9 cellular contexts compared by ENCODE assay signal in the genomic region with DNA sequence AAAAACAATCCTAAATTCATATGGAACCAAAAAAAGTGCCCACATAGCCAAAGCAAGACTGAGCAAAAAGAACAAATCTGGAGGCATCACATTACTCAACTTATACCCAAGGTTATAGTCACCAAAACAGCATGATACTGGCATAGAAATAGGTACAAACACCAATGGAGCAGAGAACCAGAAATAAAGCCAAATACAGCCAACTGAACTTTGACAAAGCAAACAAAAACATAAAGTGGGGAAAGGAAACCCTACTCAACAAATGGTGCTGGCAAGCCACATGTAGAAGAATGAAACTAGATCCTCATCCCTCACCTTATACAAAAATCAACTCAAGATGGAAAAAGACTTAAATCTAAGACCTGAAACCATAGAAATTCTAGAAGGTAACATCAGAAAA. TPM values are rescaled to one million over a fixed set of nuclear protein-coding genes. Genes with fewer than 3 reads are reported as not detected.
"Had no signal": no experiment of that assay in that cellular context is flagged by ENCODE, and none has a peak within 500 bp of the region (broad histone marks: within the 10 kb centered on the region; RNA-seq: fewer than 3 reads in every experiment).

No MANE protein-coding gene starts in this region.

- H3K4me3 Mint-ChIP-seq: IgD-negative memory B cell had no signal

- DNase-seq: IMR-90, KBM-7, KG1 had no signal

- H3K27ac ChIP-seq: HL-60 had no signal

- H3K4me3 ChIP-seq: K562 had no signal

- FAIRE-seq: HTR-8/SVneo, K562 had no signal

- H3K36me3 Mint-ChIP-seq: IgD-negative memory B cell had no signal

- H3K4me1 Mint-ChIP-seq: IgD-negative memory B cell had no signal

- H3K27ac Mint-ChIP-seq: IgD-negative memory B cell had no signal

- ATAC-seq: K562 had no signal

RNA-seq across cellular contexts. Expression of a gene that starts 40.5 kb away (rescaled TPM):
- total RNA-seq: HT-29, HT1080, IMR-90, K562 had no signal
- polyA plus RNA-seq: IgD-negative memory B cell, IMR-90, K562 had no signal

RNA-seq across cellular contexts. Expression of a gene that starts 45.8 kb away (rescaled TPM):
- total RNA-seq: HT-29, HT1080, IMR-90, K562 had no signal
- polyA plus RNA-seq: IgD-negative memory B cell, IMR-90, K562 had no signal
